ENCODE assay signal across 11 cellular contexts in genomic region chr9:115008536-115008935, GRCh38.
DNase-seq lines count a peak whose midpoint lies in the region; ATAC-seq and TF ChIP-seq lines count a peak whose summit lies in the region.
"Had no signal": no experiment of that assay in that cellular context is flagged by ENCODE, and none has a peak within 500 bp of the region (broad histone marks: within the 10 kb centered on the region; RNA-seq: fewer than 3 reads in every experiment).

No MANE protein-coding gene starts in this region.

- in situ Hi-C loops in G401 (cut with HindIII; ENCODE audit: low sequenced_read_pairs) = no loop called here

- TF ChIP-seq RAD21 in SK-N-SH (IDR thresholded peaks at IDR 0.05; ENCODE audit: low read length) = no peak

- no peaks in the 10 kb centered on the region for H3K9me3 Mint-ChIP-seq in activated T-helper 2 cell treated with anti-CD3 and anti-CD28 coated beads, Interferon-gamma antibody, Interleukin-2, Interleukin-4, amounts not matched to agents 10 μg/mL and 5 μg/mL and 100 μg/mL, durations not matched to agents 14 hours and 24 hours and 36 hours
- H3K9me3 Mint-ChIP-seq: stimulated activated naive CD8-positive, alpha-beta T cell treated with anti-CD3 and anti-CD28 coated beads, Interleukin-15, amount 100 ng/mL, for 72 hours had no signal

- no peak overlapping the region for H3K27ac Mint-ChIP-seq in activated T-helper 2 cell treated with anti-CD3 and anti-CD28 coated beads, Interferon-gamma antibody, Interleukin-2, Interleukin-4, amounts not matched to agents 10 μg/mL and 5 μg/mL and 100 μg/mL, durations not matched to agents 14 hours and 24 hours and 36 hours
- H3K27ac Mint-ChIP-seq: stimulated activated naive CD8-positive, alpha-beta T cell treated with anti-CD3 and anti-CD28 coated beads, Interleukin-15, amount 100 ng/mL, for 72 hours had no signal

- no peak overlapping the region for H2AFZ ChIP-seq in ACC112 (ENCODE audit: low read length, unreplicated experiment)
- no peak overlapping the region for H2AFZ ChIP-seq in SK-N-SH (ENCODE audit: low read depth)

- H3K9ac ChIP-seq in SK-N-SH = no peak overlapping the region

- H3K4me3 Mint-ChIP-seq in activated T-helper 2 cell treated with anti-CD3 and anti-CD28 coated beads, Interferon-gamma antibody, Interleukin-2, Interleukin-4, amounts not matched to agents 10 μg/mL and 5 μg/mL and 100 μg/mL, durations not matched to agents 14 hours and 24 hours and 36 hours (ENCODE audit: low read depth) = no peak overlapping the region
- H3K4me3 Mint-ChIP-seq: stimulated activated naive CD8-positive, alpha-beta T cell treated with anti-CD3 and anti-CD28 coated beads, Interleukin-15, amount 100 ng/mL, for 72 hours had no signal

- 50% methylated on average over 3 of the region's 3 CpGs for WGBS in SK-N-SH (ENCODE audit: low lambda C conversion rate)

- H3K4me2 ChIP-seq in SK-N-SH = peak overlapping the region; percentile 51; the same call in 1 of the 2 replicates

- no peaks in the 10 kb centered on the region for H3K36me3 Mint-ChIP-seq in activated T-helper 2 cell treated with anti-CD3 and anti-CD28 coated beads, Interferon-gamma antibody, Interleukin-2, Interleukin-4, amounts not matched to agents 10 μg/mL and 5 μg/mL and 100 μg/mL, durations not matched to agents 14 hours and 24 hours and 36 hours (ENCODE audit: low read depth)

- POLR2A ChIA-PET in SK-N-SH (lab: Yijun Ruan, JAX) = no interaction called here

- peaks cover 2% of the 10 kb centered on the region for H3K27me3 Mint-ChIP-seq in activated T-helper 2 cell treated with anti-CD3 and anti-CD28 coated beads, Interferon-gamma antibody, Interleukin-2, Interleukin-4, amounts not matched to agents 10 μg/mL and 5 μg/mL and 100 μg/mL, durations not matched to agents 14 hours and 24 hours and 36 hours (ENCODE audit: low read depth)
- H3K27me3 Mint-ChIP-seq: stimulated activated naive CD8-positive, alpha-beta T cell treated with anti-CD3 and anti-CD28 coated beads, Interleukin-15, amount 100 ng/mL, for 72 hours had no signal

- H3K4me1 ChIP-seq in ACC112 (ENCODE audit: control insufficient read depth, insufficient read depth, low read length, unreplicated experiment) (peaks cover 43% of the 10 kb centered on the region), SK-N-SH (ENCODE audit: control insufficient read depth in 1 of 2, insufficient read depth in 2 of 2, low read depth in 1 of 2, low read length in 1 of 2) (0 out of 4 replicates have a peak, but pooled peaks cover 0 to 5% of the 10 kb centered on the region in 2 experiments)

- TF ChIP-seq CTCF in SK-N-SH (IDR thresholded peaks at IDR 0.05) = no peak
- no peak for TF ChIP-seq CTCF in fibroblast of villous mesenchyme (IDR thresholded peaks at IDR 0.05; ENCODE audit: insufficient read depth, low read depth, low read length)

- H3K27ac ChIP-seq in ACC112 (ENCODE audit: low read depth, low read length) = 0 out of 2 replicates have a peak overlapping the region, but pooled peaks have one; percentile 3
- H3K27ac ChIP-seq in SK-N-SH (ENCODE audit: low read depth in 2 of 2, low read length in 1 of 2) = peak overlapping the region in 1 of 2 experiments; percentile 46; a peak in 1 of 4 replicates

- no peaks in the 10 kb centered on the region for H3K9me3 ChIP-seq in SK-N-SH

- H3K4me3 ChIP-seq in ACC112 (ENCODE audit: low read depth, low read length) = no peak overlapping the region
- no peak overlapping the region for H3K4me3 ChIP-seq in SK-N-SH (ENCODE audit: low read depth in 2 of 2, low read length in 1 of 2)
- H3K4me3 ChIP-seq in fibroblast of villous mesenchyme (ENCODE audit: low read depth, low read length) = no peak overlapping the region

- H3K9me2 ChIP-seq in SK-N-SH = no peaks in the 10 kb centered on the region

- ATAC-seq in HG03460 (IDR thresholded peaks at IDR 0.05; ENCODE audit: unreplicated experiment) = no peak
- ATAC-seq: stimulated activated naive CD8-positive, alpha-beta T cell treated with anti-CD3 and anti-CD28 coated beads, Interleukin-15, amount 100 ng/mL, for 72 hours had no signal

- intact Hi-C loops in activated T-helper 2 cell treated with anti-CD3 and anti-CD28 coated beads, Interferon-gamma antibody, Interleukin-2, Interleukin-4, amounts not matched to agents 10 μg/mL and 5 μg/mL and 100 μg/mL, durations not matched to agents 14 hours and 24 hours and 36 hours (cut with micrococcal nuclease) = loop anchor here (5.0 kb wide), 2 partner anchors 34 to 199 kb away; no protein-coding TSS in a partner anchor

- 0 out of 4 replicates have a peak, but pooled peaks of 1 of the 2 experiments have one; percentile 30 for TF ChIP-seq EP300 in SK-N-SH (IDR thresholded peaks at IDR 0.05; ENCODE audit: borderline replicate concordance in 1 of 2, low read depth in 1 of 2, low read length in 1 of 2)

- DNase-seq in G401 (ENCODE audit: low spot score) = peak; percentile 30
- no peak for DNase-seq in SK-N-SH
- DNase-seq in fibroblast of villous mesenchyme (ENCODE audit: low read depth) = peak; percentile 86
- DNase-seq in COLO668 (lab: John Stamatoyannopoulos, UW; ENCODE audit: unreplicated experiment) = no peak
- no peak for DNase-seq in activated T-helper 2 cell treated with anti-CD3 and anti-CD28 coated beads, Interferon-gamma antibody, Interleukin-2, Interleukin-4, amounts not matched to agents 10 μg/mL and 5 μg/mL and 100 μg/mL, durations not matched to agents 14 hours and 24 hours and 36 hours (ENCODE audit: low spot score)
- DNase-seq in germinal center (ENCODE audit: low spot score) = no peak
- DNase-seq: caudate nucleus, OCI-M1 had no signal

- peaks cover 63% of the 10 kb centered on the region for H3K4me1 Mint-ChIP-seq in activated T-helper 2 cell treated with anti-CD3 and anti-CD28 coated beads, Interferon-gamma antibody, Interleukin-2, Interleukin-4, amounts not matched to agents 10 μg/mL and 5 μg/mL and 100 μg/mL, durations not matched to agents 14 hours and 24 hours and 36 hours (ENCODE audit: low read depth)

- no peaks in the 10 kb centered on the region for H3K27me3 ChIP-seq in ACC112 (ENCODE audit: insufficient read depth, low read length)
- no peaks in the 10 kb centered on the region for H3K27me3 ChIP-seq in SK-N-SH (ENCODE audit: insufficient read depth)

- H3K79me2 ChIP-seq in ACC112 (ENCODE audit: control insufficient read depth, insufficient read depth, low read length, unreplicated experiment) = no peaks in the 10 kb centered on the region
- no peaks in the 10 kb centered on the region for H3K79me2 ChIP-seq in SK-N-SH (ENCODE audit: insufficient read depth)

- peaks cover 4% of the 10 kb centered on the region for H3F3A ChIP-seq in SK-N-SH (replicated peaks; ENCODE audit: insufficient read depth)

- H3K36me3 ChIP-seq in ACC112 (ENCODE audit: insufficient read depth, low read length) (no peaks in the 10 kb centered on the region), SK-N-SH (replicated peaks in 1 of 2; ENCODE audit: control insufficient read depth in 1 of 2, insufficient read depth in 2 of 2, low read length in 1 of 2) (no peaks in the 10 kb centered on the region)

- H4K20me1 ChIP-seq in SK-N-SH (ENCODE audit: insufficient read depth) = no peaks in the 10 kb centered on the region

- CTCF ChIA-PET in SK-N-SH (lab: Yijun Ruan, JAX) = interaction anchor here (0.8 to 2.4 kb wide), 6 partner anchors 98 to 603 kb away, joined by 3 to 7 read pairs (median 3); no protein-coding TSS in a partner anchor

TF ChIP-seq in SK-N-SH, 30 proteins besides CTCF, POLR2A, EP300 and RAD21:
- TF ChIP-seq JUND (IDR thresholded peaks at IDR 0.05) (peak; percentile 78), FOSL2 (IDR thresholded peaks at IDR 0.05; ENCODE audit: borderline replicate concordance, low read depth) (peak; percentile 89), ELF1 (IDR thresholded peaks at IDR 0.05) (no peak), TCF12 (IDR thresholded peaks at IDR 0.05) (peak; percentile 76), POLR2AphosphoS5 (IDR thresholded peaks at IDR 0.05; ENCODE audit: low read depth, low read length) (peak; percentile 27; the same call in 1 of the 2 replicates), NRF1 (IDR thresholded peaks at IDR 0.05; ENCODE audit: low read depth, low read length) (no peak), PBX3 (IDR thresholded peaks at IDR 0.05) (peak; percentile 46; the same call in 1 of the 2 replicates), RXRA (IDR thresholded peaks at IDR 0.05; ENCODE audit: borderline replicate concordance, low read depth) (0 out of 2 replicates have a peak, but pooled peaks have one; percentile 3)

Comparison
In these comparisons a context has a peak if more than half of its experiments do, and no peak if none do; other contexts are left out.
1. DNase-seq: peak in G401 (single experiment) and fibroblast of villous mesenchyme (single experiment); none in SK-N-SH (single experiment), COLO668 (single experiment), activated T-helper 2 cell treated with anti-CD3 and anti-CD28 coated beads, Interferon-gamma antibody, Interleukin-2, Interleukin-4, amounts not matched to agents 10 μg/mL and 5 μg/mL and 100 μg/mL, durations not matched to agents 14 hours and 24 hours and 36 hours (single experiment) and germinal center (single experiment).